20 cellular contexts compared by ENCODE assay signal in genomic region chr2:120391905-120392665, GRCh38. TPM values are rescaled to one million over a fixed set of nuclear protein-coding genes. Genes with fewer than 3 reads are reported as not detected.
DNase-seq lines count a peak whose midpoint lies in the region; ATAC-seq and TF ChIP-seq lines count a peak whose summit lies in the region.
"Had no signal": no experiment of that assay in that cellular context is flagged by ENCODE, and none has a peak within 500 bp of the region (broad histone marks: within the 10 kb centered on the region; RNA-seq: fewer than 3 reads in every experiment).

No MANE protein-coding gene starts in this region.

- H3K9me2 ChIP-seq in hepatocyte (replicated peaks; ENCODE audit: insufficient read depth): no peaks in the 10 kb centered on the region

- no peak overlapping the region for H2AFZ ChIP-seq in hepatocyte

- H3K4me1 ChIP-seq in heart left ventricle: peaks cover 0 to 3% (median 0%) of the 10 kb centered on the region in 12 donors
- H3K4me1 ChIP-seq in hepatocyte (ENCODE audit: insufficient read depth): no peaks in the 10 kb centered on the region
- H3K4me1 ChIP-seq: psoas muscle, tibial nerve had no signal

- H3K27me3 ChIP-seq in heart left ventricle: peaks cover 0 to 28% (median 4%) of the 10 kb centered on the region in 9 donors
- no peaks in the 10 kb centered on the region for H3K27me3 ChIP-seq in hepatocyte
- H3K27me3 ChIP-seq: BLaER1 treated with 17β-estradiol and CSF1 and Interleukin-3, amounts not matched to agents 10 nM and 100 nM had no signal

- H3K36me3 Mint-ChIP-seq in progenitor cell of endocrine pancreas (ENCODE audit: insufficient read depth): no peaks in the 10 kb centered on the region
- H3K36me3 Mint-ChIP-seq: memory B cell had no signal

- H3K27ac Mint-ChIP-seq in progenitor cell of endocrine pancreas: no peak overlapping the region
- H3K27ac Mint-ChIP-seq: memory B cell had no signal

- no peak overlapping the region for H3K4me2 ChIP-seq in hepatocyte
- H3K4me2 ChIP-seq: BLaER1 treated with 17β-estradiol and CSF1 and Interleukin-3, amounts not matched to agents 10 nM and 100 nM had no signal

- H3K9me3 ChIP-seq in heart left ventricle (no peaks in the 10 kb centered on the region), hepatocyte (ENCODE audit: low read depth) (no peaks in the 10 kb centered on the region)
- H3K9me3 ChIP-seq: psoas muscle had no signal

- H3K4me1 Mint-ChIP-seq in progenitor cell of endocrine pancreas (ENCODE audit: low read depth): no peaks in the 10 kb centered on the region
- H3K4me1 Mint-ChIP-seq: memory B cell had no signal

- no peaks in the 10 kb centered on the region for H4K20me1 ChIP-seq in hepatocyte (ENCODE audit: insufficient read depth, poor library complexity, severe bottlenecking)
- H4K20me1 ChIP-seq: BLaER1 treated with 17β-estradiol and CSF1 and Interleukin-3, amounts not matched to agents 10 nM and 100 nM had no signal

- H3K36me3 ChIP-seq in heart left ventricle: no peaks in the 10 kb centered on the region
- H3K36me3 ChIP-seq in hepatocyte (replicated peaks; ENCODE audit: insufficient read depth, low read depth): no peaks in the 10 kb centered on the region
- H3K36me3 ChIP-seq: BLaER1 treated with 17β-estradiol and CSF1 and Interleukin-3, amounts not matched to agents 10 nM and 100 nM; tibial nerve had no signal

- no peak for ATAC-seq in heart left ventricle
- no peak for ATAC-seq in left ventricle myocardium superior
- no peak for ATAC-seq in GM19463 (IDR thresholded peaks at IDR 0.05; ENCODE audit: unreplicated experiment)
- ATAC-seq: psoas muscle, SK-N-SH treated with all-trans-retinoic acid at 6 μM for 48 hours had no signal

- TF ChIP-seq POLR2A in heart left ventricle (IDR thresholded peaks at IDR 0.05): no peak

- WGBS in heart left ventricle, 4 donors: 77 to 89% (median 85%) methylated on average over 14 to 16 of the region's 16 CpGs
- WGBS in hepatocyte (ENCODE audit: low lambda C conversion rate, missing lambda C conversion rate): 79% methylated on average over 16 of the region's 16 CpGs

- TF ChIP-seq CTCF in heart left ventricle (IDR thresholded peaks at IDR 0.05): no peak
- TF ChIP-seq CTCF in progenitor cell of endocrine pancreas (IDR thresholded peaks at IDR 0.05; ENCODE audit: unreplicated experiment): no peak
- no peak for TF ChIP-seq CTCF in hepatocyte (IDR thresholded peaks at IDR 0.05; ENCODE audit: poor library complexity)
- TF ChIP-seq CTCF in foreskin fibroblast (IDR thresholded peaks at IDR 0.05; ENCODE audit: low read depth, low read length): no peak

- H3K4me3 Mint-ChIP-seq in progenitor cell of endocrine pancreas (ENCODE audit: low read depth): no peak overlapping the region
- H3K4me3 Mint-ChIP-seq: memory B cell had no signal

- H3K9me3 Mint-ChIP-seq in progenitor cell of endocrine pancreas (ENCODE audit: low read depth): no peaks in the 10 kb centered on the region
- H3K9me3 Mint-ChIP-seq: memory B cell had no signal

- intact Hi-C loops in heart left ventricle (cut with DNase I): no loop called here
- intact Hi-C loops in left ventricle myocardium superior (cut with micrococcal nuclease): no loop called here

- H3K27me3 Mint-ChIP-seq in progenitor cell of endocrine pancreas: peaks cover 23% of the 10 kb centered on the region

- peak in 3 of 5 donors; percentile 5 to 48 (median 5) for DNase-seq in heart left ventricle
- DNase-seq in left ventricle myocardium superior: no peak
- DNase-seq in islet precursor cell: peak; percentile 40
- peak; percentile 3 for DNase-seq in progenitor cell of endocrine pancreas (ENCODE audit: low spot score, unreplicated experiment)
- no peak for DNase-seq in hepatocyte (ENCODE audit: low spot score)
- no peak for DNase-seq in foreskin fibroblast
- DNase-seq: caudate nucleus; COR-L47; NCI-H1436; NCI-H2081 treated with DMSO at 0.1 percent for 48 hours; stimulated activated CD8-positive, alpha-beta memory T cell treated with anti-CD3 and anti-CD28 coated beads, Interleukin-4, amount 100 ng/mL, for 48 hours; T-helper 2 cell had no signal

- H3K27ac ChIP-seq in heart left ventricle (no peak overlapping the region), hepatocyte (no peak overlapping the region)
- H3K27ac ChIP-seq: BLaER1 treated with 17β-estradiol and CSF1 and Interleukin-3, amounts not matched to agents 10 nM and 100 nM; psoas muscle; tibial nerve had no signal

- no peak overlapping the region for H3K4me3 ChIP-seq in heart left ventricle
- H3K4me3 ChIP-seq in hepatocyte: no peak overlapping the region
- no peak overlapping the region for H3K4me3 ChIP-seq in foreskin fibroblast (ENCODE audit: low read depth in 1 of 2, low read length in 2 of 2)
- H3K4me3 ChIP-seq: BLaER1 treated with 17β-estradiol and CSF1 and Interleukin-3, amounts not matched to agents 10 nM and 100 nM; psoas muscle; tibial nerve had no signal

- H3K79me2 ChIP-seq in hepatocyte: no peaks in the 10 kb centered on the region

RNA-seq across cellular contexts. Expression of gene INHBB, which starts 46.1 kb away (rescaled TPM):
- total RNA-seq in heart left ventricle (10 to 100 TPM in 1 of 9 donors, 1 to 10 TPM in 6, under 1 TPM in 2; 0.70 to 38.0 (median 2.0) TPM), left ventricle myocardium superior (2.8 TPM), progenitor cell of endocrine pancreas (0.16 TPM in 1 of 2 replicates, not detected in the other), hepatocyte (4.4 and 6.6 TPM in 2 replicates)
- polyA plus RNA-seq in heart left ventricle (1 to 10 TPM; 2.8 to 7.8 TPM), hepatocyte (1.3 and 2.7 TPM in 2 replicates)
- total RNA-seq: OCI-LY7 had no signal
- polyA plus RNA-seq: keratinocyte had no signal

Comparison
In these comparisons a context has a peak if more than half of its experiments do, and no peak if none do; other contexts are left out.
1. DNase-seq: peak in heart left ventricle (3 of 5), islet precursor cell (single experiment) and progenitor cell of endocrine pancreas (single experiment); none in left ventricle myocardium superior (single experiment), hepatocyte (single experiment) and foreskin fibroblast (0 of 2).